8 cellular contexts compared by ENCODE assay signal in genomic region chr15:43791993-43792760, GRCh38. TPM values are rescaled to one million over a fixed set of nuclear protein-coding genes. Genes with fewer than 3 reads are reported as not detected.
A peak's percentile ranks its signal among the peaks of the same experiment; 100 is the strongest.
DNase-seq lines count a peak whose midpoint lies in the region; ATAC-seq, FAIRE-seq and TF ChIP-seq lines count a peak whose summit lies in the region.

Gene SERF2, plus strand, starts transcription at chr15:43792320. Its CDS starts 57 bp downstream, at chr15:43792377.

- no peaks in the 10 kb centered on the region for H3K9me3 ChIP-seq in OCI-LY7 (ENCODE audit: low read length)
- H3K9me3 ChIP-seq in endothelial cell of umbilical vein (replicated peaks; ENCODE audit: control insufficient read depth, insufficient read depth, low read length), result no peaks in the 10 kb centered on the region

- TSS peak; percentile 66 for BruUV-seq in OCI-LY7 (replicated peaks; lab: Mats Ljungman, UMichigan)
- TSS peak; percentile 62 for BruUV-seq in endothelial cell of umbilical vein (replicated peaks; lab: Mats Ljungman, UMichigan)

- peaks cover 32% of the 10 kb centered on the region for H3K79me2 ChIP-seq in OCI-LY7 (ENCODE audit: insufficient read depth, low read depth, low read length)
- peaks cover 31% of the 10 kb centered on the region for H3K79me2 ChIP-seq in endothelial cell of umbilical vein (ENCODE audit: control insufficient read depth, insufficient read depth, low read length)

- TF ChIP-seq CTCF in OCI-LY7 (conservative IDR thresholded peaks at IDR 0.05; ENCODE audit: low read length) (no peak), endothelial cell of umbilical vein (IDR thresholded peaks at IDR 0.05; ENCODE audit: extremely low read depth in 1 of 2, insufficient read depth in 1 of 2, low read depth in 1 of 2, low read length in 2 of 2) (no peak)

- H3K4me2 ChIP-seq in OCI-LY7 (ENCODE audit: low read length) (peak within 1 kb of the TSS; percentile 97), endothelial cell of umbilical vein (ENCODE audit: insufficient read depth, low read length) (peak within 1 kb of the TSS; percentile 82)

- intact Hi-C loops in OCI-LY7 (cut with micrococcal nuclease; ENCODE audit: unreplicated experiment), result loop anchor here (1.0 kb wide), 1 partner anchor 17 kb away; no protein-coding TSS in a partner anchor
- intact Hi-C loops in endothelial cell of umbilical vein (cut with micrococcal nuclease), result loop anchor here (1.0 kb wide), 2 partner anchors 15 to 32 kb away; partner anchors contain the start of gene MFAP1

- peak; percentile 95 for TF ChIP-seq POLR2A in endothelial cell of umbilical vein (IDR thresholded peaks at IDR 0.05; ENCODE audit: low read depth, low read length)

- H3K9me1 ChIP-seq in endothelial cell of umbilical vein (replicated peaks; ENCODE audit: control insufficient read depth, extremely low read depth, insufficient read depth, low read length), result no peaks in the 10 kb centered on the region

- H3K9ac ChIP-seq in endothelial cell of umbilical vein (replicated peaks; ENCODE audit: extremely low read depth, insufficient read depth, low read length), result peak within 1 kb of the TSS; percentile 99

- POLR2A ChIA-PET in OCI-LY7 (lab: Charles Lee), result interaction anchor here (0.7 to 6.5 kb wide), 8 partner anchors 8 to 40 kb away, joined by 3 to 98 read pairs (median 7); partner anchors contain the start of genes ELL3, HYPK, MFAP1 and SERINC4
- POLR2A ChIA-PET in endothelial cell of umbilical vein (lab: Charles Lee), result interaction anchor here (0.9 kb wide), 1 partner anchor 9 kb away, joined by 3 read pairs; no protein-coding TSS in a partner anchor

- no peaks in the 10 kb centered on the region for H3K27me3 ChIP-seq in endothelial cell of umbilical vein (ENCODE audit: control insufficient read depth in 2 of 2, insufficient read depth in 2 of 2, low read length in 2 of 2)

- H3K9me2 ChIP-seq in OCI-LY7 (ENCODE audit: insufficient read depth, low read length), result no peaks in the 10 kb centered on the region

- CTCF ChIA-PET in OCI-LY7 (lab: Charles Lee; ENCODE audit: unreplicated experiment) (no interaction called here), endothelial cell of umbilical vein (lab: Charles Lee) (interaction anchor here (1.0 to 2.1 kb wide), 2 partner anchors 12 to 16 kb away, joined by 3 to 12 read pairs; partner anchors contain the start of gene ELL3)

- H2AFZ ChIP-seq in OCI-LY7 (ENCODE audit: low read length) (peak within 1 kb of the TSS; percentile 53; the same call in 1 of the 2 replicates), endothelial cell of umbilical vein (ENCODE audit: low read depth, low read length) (peak within 1 kb of the TSS; percentile 72)

- FAIRE-seq in endothelial cell of umbilical vein (lab: Jason Lieb, UNC), result peak; percentile 100

- H4K20me1 ChIP-seq in OCI-LY7 (ENCODE audit: insufficient read depth, low read length) (peaks cover 17% of the 10 kb centered on the region), endothelial cell of umbilical vein (replicated peaks; ENCODE audit: control insufficient read depth, extremely low read depth, insufficient read depth, low read length) (no peaks in the 10 kb centered on the region)

- DNase-seq in D341Med (ENCODE audit: low spot score), result peak; percentile 98
- peak; percentile 94 for DNase-seq in HuH-7.5 (ENCODE audit: low spot score)
- peak; percentile 99 for DNase-seq in OCI-LY7 (ENCODE audit: low spot score)
- peak; percentile 99 for DNase-seq in activated T-cell treated with anti-CD3 and anti-CD28 coated beads for 1 hour (ENCODE audit: low read depth)
- peak; percentile 100 for DNase-seq in endothelial cell of umbilical vein (ENCODE audit: low read depth, low spot score)
- DNase-seq in middle frontal gyrus (ENCODE audit: extremely low spot score, low spot score), result peak; percentile 97
- peak; percentile 99 to 100 for DNase-seq in stimulated activated CD8-positive, alpha-beta memory T cell treated with anti-CD3 and anti-CD28 coated beads, Interleukin-2, amount 100 ng/mL, for 48 hours (ENCODE audit: low read depth in 2 of 2)

- peak within 1 kb of the TSS; percentile 100 for H3K27ac ChIP-seq in OCI-LY7 (ENCODE audit: low read depth, low read length, poor library complexity, severe bottlenecking)
- peak within 1 kb of the TSS; percentile 91 for H3K27ac ChIP-seq in endothelial cell of umbilical vein (ENCODE audit: insufficient read depth, low read depth, low read length)

- H3K36me3 ChIP-seq in OCI-LY7 (ENCODE audit: insufficient read depth, low read length), result peaks cover 49% of the 10 kb centered on the region
- peaks cover 21 to 26% of the 10 kb centered on the region in 2 experiments for H3K36me3 ChIP-seq in endothelial cell of umbilical vein (ENCODE audit: control insufficient read depth in 2 of 2, extremely low read depth in 1 of 2, insufficient read depth in 2 of 2, low read length in 2 of 2)

- H3K4me3 ChIP-seq in OCI-LY7 (ENCODE audit: low read depth, low read length, poor library complexity, severe bottlenecking), result peak within 1 kb of the TSS; percentile 97
- H3K4me3 ChIP-seq in endothelial cell of umbilical vein (replicated peaks in 1 of 3; ENCODE audit: insufficient read depth in 1 of 3, low read depth in 1 of 3, low read length in 3 of 3), result peak within 1 kb of the TSS; percentile 73 to 82 (median 74)

- peak; percentile 79 for ATAC-seq in GM21515 (IDR thresholded peaks at IDR 0.05; ENCODE audit: unreplicated experiment)

- dilution Hi-C loops in endothelial cell of umbilical vein (cut with MboI; ENCODE audit: extremely low pct_ligation_motif_present, low sequenced_read_pairs), result no loop called here

- peaks cover 87% of the 10 kb centered on the region for H3K4me1 ChIP-seq in OCI-LY7 (ENCODE audit: insufficient read depth, low read length, poor library complexity, severe bottlenecking)
- peaks cover 21% of the 10 kb centered on the region for H3K4me1 ChIP-seq in endothelial cell of umbilical vein (ENCODE audit: control insufficient read depth, extremely low read depth, insufficient read depth, low read length)

TF ChIP-seq in endothelial cell of umbilical vein, 7 proteins besides CTCF, POLR2A, EP300 and RAD21:
- peak; percentile 76 for TF ChIP-seq POLR2AphosphoS5 (IDR thresholded peaks at IDR 0.05; ENCODE audit: insufficient read depth, low read depth, low read length)
- peak; percentile 99 for TF ChIP-seq MAX (IDR thresholded peaks at IDR 0.05; ENCODE audit: insufficient read depth, insufficient read length)
- peak; percentile 84 for TF ChIP-seq MYC (IDR thresholded peaks at IDR 0.05; ENCODE audit: low read depth, low read length)
- no peak for TF ChIP-seq FOS (IDR thresholded peaks at IDR 0.05; ENCODE audit: borderline replicate concordance, insufficient read depth, low read length)
- TF ChIP-seq GATA2 (IDR thresholded peaks at IDR 0.05; ENCODE audit: insufficient read depth, insufficient read length, low read depth, low read length), result no peak
TF ChIP-seq in endothelial cell of umbilical vein: peak in this region for 3.

RNA-seq across cellular contexts. Expression of gene SERF2, which starts in this region (rescaled TPM):
- 581 and 622 TPM in 2 replicates for total RNA-seq in OCI-LY7 (2014; rRNA removed; shearing (Covaris generic))
- total RNA-seq in OCI-LY7 (2022), result 1,328 and 1,370 TPM in 2 replicates
- 897 and 970 TPM in 2 replicates for total RNA-seq in endothelial cell of umbilical vein
- polyA plus RNA-seq in endothelial cell of umbilical vein, result 1,481 and 1,573 TPM in 2 replicates
- polyA plus RNA-seq in endothelial cell of umbilical vein (2011; cell fraction: cytosol; rRNA removed), result 2,189 and 2,672 TPM in 2 replicates
- polyA plus RNA-seq in endothelial cell of umbilical vein (2011; cell fraction: nucleus; rRNA removed), result 661 and 734 TPM in 2 replicates
- polyA plus RNA-seq in endothelial cell of umbilical vein (2012), result 889 and 1,037 TPM in 2 replicates
- 468 and 471 TPM in 2 replicates for polyA minus RNA-seq in endothelial cell of umbilical vein
- 249 TPM for polyA minus RNA-seq in endothelial cell of umbilical vein (2011; cell fraction: cytosol; rRNA and poly(A)+ RNA removed)
- 84.4 and 109 TPM in 2 replicates for polyA minus RNA-seq in endothelial cell of umbilical vein (2011; cell fraction: nucleus; rRNA and poly(A)+ RNA removed)

Comparison
In these comparisons a context has a peak if more than half of its experiments do, and no peak if none do; other contexts are left out.
1. Peak in every context shown above with its lines: DNase-seq, ATAC-seq, H3K4me3 ChIP-seq and H3K27ac ChIP-seq.